1 cellular context compared by ENCODE assay signal in genomic region chr16:23575834-23576233, GRCh38.
TF ChIP-seq lines count a peak whose summit lies in the region.

No MANE protein-coding gene starts in this region.

TF ChIP-seq in A549, 52 proteins besides CTCF, POLR2A, EP300 and RAD21 (continued from another document):
- TF ChIP-seq E2F6 (IDR thresholded peaks at IDR 0.05; ENCODE audit: borderline replicate concordance, low read depth) (no peak), MYC (IDR thresholded peaks at IDR 0.05; ENCODE audit: borderline replicate concordance, low read length) (no peak)
